Comparison of ENCODE assay signal across 1 cellular context in the genomic region with DNA sequence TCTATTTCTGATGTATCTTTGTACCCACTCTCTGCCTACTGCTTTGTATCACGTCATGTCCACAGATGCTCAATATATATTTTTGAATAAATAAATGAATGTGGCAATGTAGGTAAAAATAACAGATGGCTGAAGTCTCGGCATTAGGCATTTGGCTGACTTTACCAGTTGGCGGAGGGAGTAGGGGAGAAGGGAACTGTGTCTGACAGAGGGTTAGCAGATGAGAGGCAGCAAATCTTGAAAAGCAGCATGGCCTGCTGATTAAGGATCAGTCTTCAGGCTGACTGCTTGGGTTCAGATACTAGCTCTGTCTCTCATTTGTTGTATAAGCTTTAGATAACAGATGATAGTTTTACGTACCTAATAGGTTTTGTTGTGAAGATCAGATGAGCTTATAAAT.
TF ChIP-seq lines count a peak whose summit lies in the region.

No MANE protein-coding gene starts in this region.

TF ChIP-seq in H1, 55 proteins besides CTCF, POLR2A, EP300 and RAD21 (continued from another document):
- TF ChIP-seq SUZ12 (IDR thresholded peaks at IDR 0.05; ENCODE audit: low read length) (no peak), CHD1 (IDR thresholded peaks at IDR 0.05; ENCODE audit: low read depth, low read length) (no peak), JUND (IDR thresholded peaks at IDR 0.05; ENCODE audit: low read length) (no peak), SP1 (IDR thresholded peaks at IDR 0.05; ENCODE audit: low read depth, low read length) (no peak)
